In the genomic region with DNA sequence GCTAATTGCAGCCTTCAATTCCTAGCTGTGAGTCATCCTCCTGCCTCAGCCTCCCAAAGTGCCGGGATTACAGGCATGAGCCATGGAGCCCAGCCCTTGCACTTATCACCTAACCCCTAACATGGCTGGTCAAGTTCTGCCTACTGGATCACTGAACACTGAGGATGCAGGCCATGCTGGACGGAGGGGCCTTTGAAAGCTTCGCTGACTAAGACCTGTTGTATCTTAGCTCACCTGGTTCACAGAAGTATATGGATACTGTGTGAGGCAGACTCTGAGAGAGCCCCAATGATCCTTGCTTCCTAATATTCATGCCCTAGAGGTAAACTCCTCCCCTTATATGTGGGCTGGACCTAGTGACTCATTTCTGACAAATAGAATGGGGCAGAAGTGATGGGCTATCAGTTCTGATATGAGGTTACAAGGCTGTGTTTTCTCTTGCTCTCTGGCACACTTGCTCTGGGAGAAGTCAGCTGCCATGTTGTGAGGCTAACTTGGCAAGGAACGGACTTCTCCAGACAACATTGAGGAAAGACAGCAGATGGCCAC, we compare ENCODE assay signal across 11 cellular contexts. TPM values are rescaled to one million over a fixed set of nuclear protein-coding genes. Genes with fewer than 3 reads are reported as not detected.
A peak's percentile ranks its signal among the peaks of the same experiment; 100 is the strongest.
DNase-seq lines count a peak whose midpoint lies in the region; ATAC-seq and TF ChIP-seq lines count a peak whose summit lies in the region.
"Had no signal": no experiment of that assay in that cellular context is flagged by ENCODE, and none has a peak within 500 bp of the region (broad histone marks: within the 10 kb centered on the region; RNA-seq: fewer than 3 reads in every experiment).

No MANE protein-coding gene starts in this region.

- intact Hi-C loops in naive thymus-derived CD4-positive, alpha-beta T cell (cut with micrococcal nuclease) = no loop called here
- intact Hi-C loops in CD4-positive, alpha-beta memory T cell (cut with micrococcal nuclease) = no loop called here

- no peak overlapping the region for H3K27ac ChIP-seq in naive thymus-derived CD4-positive, alpha-beta T cell (ENCODE audit: low read depth, low read length)
- no peak overlapping the region for H3K27ac ChIP-seq in CD4-positive, alpha-beta memory T cell (ENCODE audit: low read depth, low read length)
- H3K27ac ChIP-seq: brain microvascular endothelial cell had no signal

- no peaks in the 10 kb centered on the region for H3K9me3 Mint-ChIP-seq in activated T-helper 17 cell treated with anti-CD3 and anti-CD28 coated beads, Interleukin-2, amount 50 U/mL, for 72 hours
- no peaks in the 10 kb centered on the region for H3K9me3 Mint-ChIP-seq in naive thymus-derived CD4-positive, alpha-beta T cell
- peaks cover 0 to under 1% (median 0%) of the 10 kb centered on the region in 8 donors for H3K9me3 Mint-ChIP-seq in CD4-positive, alpha-beta memory T cell

- H3K4me1 ChIP-seq in naive thymus-derived CD4-positive, alpha-beta T cell (ENCODE audit: control insufficient read depth in 2 of 2, insufficient read depth in 2 of 2, low read length in 2 of 2) = no peaks in the 10 kb centered on the region
- no peaks in the 10 kb centered on the region for H3K4me1 ChIP-seq in CD4-positive, alpha-beta memory T cell (ENCODE audit: insufficient read depth, low read length)

- DNase-seq in A172 (ENCODE audit: low spot score) = peak; percentile 12
- DNase-seq in GM12865 (ENCODE audit: low read depth) = peak; percentile 56
- no peak for DNase-seq in naive thymus-derived CD4-positive, alpha-beta T cell
- DNase-seq in NCI-H526 treated with DMSO at 0.1 percent for 48 hours (lab: John Stamatoyannopoulos, UW) = no peak
- DNase-seq in C1 segment of cervical spinal cord (lab: John Stamatoyannopoulos, UW) = no peak
- DNase-seq in GM19240 (ENCODE audit: insufficient read length, low spot score) = no peak
- DNase-seq in CD4-positive, alpha-beta memory T cell = no peak
- DNase-seq: brain microvascular endothelial cell, DMS79, glutamatergic neuron had no signal

- peak overlapping the region; percentile 31 for H3K27ac Mint-ChIP-seq in activated T-helper 17 cell treated with anti-CD3 and anti-CD28 coated beads, Interleukin-2, amount 50 U/mL, for 72 hours
- no peak overlapping the region for H3K27ac Mint-ChIP-seq in naive thymus-derived CD4-positive, alpha-beta T cell
- H3K27ac Mint-ChIP-seq in CD4-positive, alpha-beta memory T cell = no peak overlapping the region

- no peaks in the 10 kb centered on the region for H3K27me3 Mint-ChIP-seq in activated T-helper 17 cell treated with anti-CD3 and anti-CD28 coated beads, Interleukin-2, amount 50 U/mL, for 72 hours
- H3K27me3 Mint-ChIP-seq in naive thymus-derived CD4-positive, alpha-beta T cell = no peaks in the 10 kb centered on the region
- no peaks in the 10 kb centered on the region for H3K27me3 Mint-ChIP-seq in CD4-positive, alpha-beta memory T cell

- peaks cover 6% of the 10 kb centered on the region for H3K4me1 Mint-ChIP-seq in activated T-helper 17 cell treated with anti-CD3 and anti-CD28 coated beads, Interleukin-2, amount 50 U/mL, for 72 hours
- H3K4me1 Mint-ChIP-seq in naive thymus-derived CD4-positive, alpha-beta T cell = peaks cover 0 to 1% (median 0%) of the 10 kb centered on the region in 7 donors
- peaks cover 0 to 3% (median under 1%) of the 10 kb centered on the region in 4 donors for H3K4me1 Mint-ChIP-seq in CD4-positive, alpha-beta memory T cell

- ATAC-seq in activated T-helper 17 cell treated with anti-CD3 and anti-CD28 coated beads, Interleukin-2, amount 50 U/mL, for 72 hours (replicated peaks) = peak; percentile 98
- ATAC-seq in naive thymus-derived CD4-positive, alpha-beta T cell = peak; percentile 53

- no peak for TF ChIP-seq CTCF in GM12865 (IDR thresholded peaks at IDR 0.05; ENCODE audit: insufficient read depth, low read depth, low read length, missing control alignments)

- POLR2A ChIA-PET in naive thymus-derived CD4-positive, alpha-beta T cell (lab: Charles Lee) = no interaction called here
- POLR2A ChIA-PET in CD4-positive, alpha-beta memory T cell (lab: Charles Lee; ENCODE audit: partially characterized antibody) = interaction anchor here (0.8 kb wide), 1 partner anchor 20 kb away, joined by 3 read pairs; no protein-coding TSS in a partner anchor

- H3K27me3 ChIP-seq in naive thymus-derived CD4-positive, alpha-beta T cell (ENCODE audit: control insufficient read depth in 2 of 2, insufficient read depth in 2 of 2, low read length in 2 of 2) = no peaks in the 10 kb centered on the region
- no peaks in the 10 kb centered on the region for H3K27me3 ChIP-seq in CD4-positive, alpha-beta memory T cell (ENCODE audit: insufficient read depth, low read length)
- H3K27me3 ChIP-seq: brain microvascular endothelial cell had no signal

- H3K9me3 ChIP-seq in naive thymus-derived CD4-positive, alpha-beta T cell (ENCODE audit: control insufficient read depth in 2 of 3, low read length in 3 of 3) = no peaks in the 10 kb centered on the region
- no peaks in the 10 kb centered on the region for H3K9me3 ChIP-seq in CD4-positive, alpha-beta memory T cell (ENCODE audit: control insufficient read depth in 1 of 2, low read length in 2 of 2)

- CTCF ChIA-PET in naive thymus-derived CD4-positive, alpha-beta T cell (lab: Charles Lee) = interaction anchor here (0.7 to 1.2 kb wide), 2 partner anchors 11 to 33 kb away, joined by 3 read pairs; partner anchors contain the start of gene CPD
- CTCF ChIA-PET in CD4-positive, alpha-beta memory T cell (lab: Charles Lee; ENCODE audit: partially characterized antibody) = interaction anchor here (1.3 to 2.1 kb wide), 4 partner anchors 9 to 220 kb away, joined by 3 to 9 read pairs (median 7); no protein-coding TSS in a partner anchor

- H3K36me3 Mint-ChIP-seq in activated T-helper 17 cell treated with anti-CD3 and anti-CD28 coated beads, Interleukin-2, amount 50 U/mL, for 72 hours (ENCODE audit: low read depth) = no peaks in the 10 kb centered on the region
- no peaks in the 10 kb centered on the region for H3K36me3 Mint-ChIP-seq in naive thymus-derived CD4-positive, alpha-beta T cell
- no peaks in the 10 kb centered on the region for H3K36me3 Mint-ChIP-seq in CD4-positive, alpha-beta memory T cell

- H3K4me3 ChIP-seq in GM12865 (ENCODE audit: low read depth, low read length) = no peak overlapping the region
- no peak overlapping the region for H3K4me3 ChIP-seq in naive thymus-derived CD4-positive, alpha-beta T cell (ENCODE audit: low read length)
- H3K4me3 ChIP-seq in CD4-positive, alpha-beta memory T cell (ENCODE audit: low read length in 2 of 2) = no peak overlapping the region

- H3K36me3 ChIP-seq in naive thymus-derived CD4-positive, alpha-beta T cell (ENCODE audit: control insufficient read depth in 2 of 3, insufficient read depth in 3 of 3, low read length in 3 of 3) = no peaks in the 10 kb centered on the region
- H3K36me3 ChIP-seq in CD4-positive, alpha-beta memory T cell (ENCODE audit: insufficient read depth, low read length) = no peaks in the 10 kb centered on the region
- H3K36me3 ChIP-seq: brain microvascular endothelial cell had no signal

- no peak overlapping the region for H3K4me3 Mint-ChIP-seq in activated T-helper 17 cell treated with anti-CD3 and anti-CD28 coated beads, Interleukin-2, amount 50 U/mL, for 72 hours
- H3K4me3 Mint-ChIP-seq in naive thymus-derived CD4-positive, alpha-beta T cell = no peak overlapping the region
- no peak overlapping the region for H3K4me3 Mint-ChIP-seq in CD4-positive, alpha-beta memory T cell

RNA-seq across cellular contexts. Expression of gene TMIGD1, which starts 11.7 kb away (rescaled TPM):
- not detected in 2 replicates for total RNA-seq in A172 (2014; rRNA removed; shearing (Covaris generic))
- total RNA-seq in activated T-helper 17 cell treated with anti-CD3 and anti-CD28 coated beads, Interleukin-2, amount 50 U/mL, for 72 hours = not detected
- not detected for total RNA-seq in naive thymus-derived CD4-positive, alpha-beta T cell
- polyA plus RNA-seq in naive thymus-derived CD4-positive, alpha-beta T cell = not detected
- not detected for total RNA-seq in CD4-positive, alpha-beta memory T cell
- polyA plus RNA-seq in CD4-positive, alpha-beta memory T cell = not detected

RNA-seq across cellular contexts. Expression of gene CPD, which starts 33.1 kb away (rescaled TPM):
- total RNA-seq in A172 (2014; rRNA removed; shearing (Covaris generic)) = 53.0 and 100 TPM in 2 replicates
- 10 to 100 TPM; 25.9 to 34.7 TPM for total RNA-seq in activated T-helper 17 cell treated with anti-CD3 and anti-CD28 coated beads, Interleukin-2, amount 50 U/mL, for 72 hours
- 10 to 100 TPM; 16.5 to 52.9 (median 22.6) TPM for total RNA-seq in naive thymus-derived CD4-positive, alpha-beta T cell
- polyA plus RNA-seq in naive thymus-derived CD4-positive, alpha-beta T cell = 10 to 100 TPM; 14.9 to 17.3 TPM
- 10 to 100 TPM; 23.6 to 24.6 TPM for total RNA-seq in CD4-positive, alpha-beta memory T cell
- polyA plus RNA-seq in CD4-positive, alpha-beta memory T cell = 10 to 100 TPM; 15.6 to 17.9 TPM

RNA-seq across cellular contexts. Expression of gene BLMH, which starts 53.9 kb away (rescaled TPM):
- 48.7 and 50.5 TPM in 2 replicates for total RNA-seq in A172 (2014; rRNA removed; shearing (Covaris generic))
- total RNA-seq in activated T-helper 17 cell treated with anti-CD3 and anti-CD28 coated beads, Interleukin-2, amount 50 U/mL, for 72 hours = 10 to 100 TPM; 24.3 to 51.0 TPM
- 10 to 100 TPM; 26.8 to 57.5 (median 40.1) TPM for total RNA-seq in naive thymus-derived CD4-positive, alpha-beta T cell
- polyA plus RNA-seq in naive thymus-derived CD4-positive, alpha-beta T cell = 10 to 100 TPM; 17.7 to 24.4 TPM
- 10 to 100 TPM; 54.0 to 57.6 TPM for total RNA-seq in CD4-positive, alpha-beta memory T cell
- 10 to 100 TPM; 19.4 to 36.8 TPM for polyA plus RNA-seq in CD4-positive, alpha-beta memory T cell

Comparison
In these comparisons a context has a peak if more than half of its experiments do, and no peak if none do; other contexts are left out.
1. DNase-seq: peak in A172 (single experiment) and GM12865 (single experiment); none in naive thymus-derived CD4-positive, alpha-beta T cell (0 of 9), NCI-H526 treated with DMSO at 0.1 percent for 48 hours (single experiment), C1 segment of cervical spinal cord (0 of 14), GM19240 (single experiment) and CD4-positive, alpha-beta memory T cell (0 of 5).